Comparison of ENCODE assay signal across 19 cellular contexts in the genomic region with DNA sequence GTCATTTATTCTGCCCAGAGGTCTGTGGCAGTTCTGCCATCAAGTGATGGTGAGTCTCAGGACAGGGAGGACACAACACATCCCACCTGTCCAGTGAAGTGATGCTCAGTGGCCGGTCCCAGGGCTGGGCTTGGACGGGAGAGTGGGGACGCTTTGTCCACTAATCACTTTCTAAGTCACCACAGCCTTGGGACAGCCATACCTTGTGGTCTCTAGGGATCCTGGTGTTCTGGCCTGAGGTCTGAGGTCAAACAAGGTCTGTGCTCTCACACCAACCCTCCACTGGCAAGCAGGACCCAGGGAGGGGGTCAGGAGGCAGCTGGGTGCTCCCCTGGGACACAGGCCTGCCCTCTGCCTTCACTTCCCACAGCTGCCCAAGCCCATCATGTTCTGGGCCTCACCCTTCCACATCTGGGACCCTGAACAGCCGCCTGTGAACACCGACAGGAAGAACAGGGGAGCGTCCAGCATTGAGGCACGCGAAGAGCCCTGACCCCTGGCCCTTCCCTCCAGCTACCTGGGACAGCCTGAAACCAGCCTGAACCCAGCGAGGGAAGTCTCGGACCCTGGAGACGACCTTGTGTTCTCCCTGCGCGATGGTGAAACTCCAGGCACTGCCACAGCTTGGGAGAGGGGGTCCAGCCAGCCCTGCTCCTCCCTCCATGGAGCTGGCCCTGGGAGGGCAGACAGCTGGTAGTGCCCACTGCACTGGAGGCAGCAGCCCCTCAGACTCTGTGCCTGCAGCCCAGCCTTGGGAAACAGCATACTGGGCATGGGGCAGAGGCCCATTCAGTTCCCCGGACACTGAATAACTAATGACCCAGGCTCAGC.
"Had no signal": no experiment of that assay in that cellular context is flagged by ENCODE, and none has a peak within 500 bp of the region (broad histone marks: within the 10 kb centered on the region; RNA-seq: fewer than 3 reads in every experiment).

No MANE protein-coding gene starts in this region.

- H3K36me3 ChIP-seq: adrenal gland, breast epithelium, gastroesophageal sphincter, heart left ventricle, left ventricle myocardium inferior, suprapubic skin, transverse colon, vagina, WERI-Rb-1 had no signal

- H3K9me3 ChIP-seq: adrenal gland, breast epithelium, gastroesophageal sphincter, heart left ventricle, left ventricle myocardium inferior, mucosa of descending colon, suprapubic skin, transverse colon, vagina had no signal

- H3K4me3 ChIP-seq: adrenal gland, breast epithelium, gastroesophageal sphincter, heart left ventricle, left ventricle myocardium inferior, mucosa of descending colon, suprapubic skin, transverse colon, vagina had no signal

- DNase-seq: activated CD4-positive, alpha-beta T cell treated with anti-CD3 and anti-CD28 coated beads for 1 hour; activated CD4-positive, alpha-beta T cell treated with anti-CD3 and anti-CD28 coated beads, Interleukin-2, amount 50 U/mL, for 48 hours; activated gamma-delta T cell; cerebellar nuclear complex; effector CD8-positive, alpha-beta T cell; kidney glomerular epithelial cell; left ventricle myocardium inferior; naive thymus-derived CD4-positive, alpha-beta T cell; T-helper 2 cell; transverse colon; WERI-Rb-1 had no signal

- ATAC-seq: esophagus mucosa; gastroesophageal sphincter; heart left ventricle; mucosa of descending colon; naive thymus-derived CD4-positive, alpha-beta T cell had no signal

- H3K27ac ChIP-seq: adrenal gland, breast epithelium, gastroesophageal sphincter, heart left ventricle, left ventricle myocardium inferior, suprapubic skin, transverse colon, vagina, WERI-Rb-1 had no signal

- H3K27me3 ChIP-seq: breast epithelium, gastroesophageal sphincter, suprapubic skin, vagina had no signal
